8 cellular contexts compared by ENCODE assay signal in the genomic region with DNA sequence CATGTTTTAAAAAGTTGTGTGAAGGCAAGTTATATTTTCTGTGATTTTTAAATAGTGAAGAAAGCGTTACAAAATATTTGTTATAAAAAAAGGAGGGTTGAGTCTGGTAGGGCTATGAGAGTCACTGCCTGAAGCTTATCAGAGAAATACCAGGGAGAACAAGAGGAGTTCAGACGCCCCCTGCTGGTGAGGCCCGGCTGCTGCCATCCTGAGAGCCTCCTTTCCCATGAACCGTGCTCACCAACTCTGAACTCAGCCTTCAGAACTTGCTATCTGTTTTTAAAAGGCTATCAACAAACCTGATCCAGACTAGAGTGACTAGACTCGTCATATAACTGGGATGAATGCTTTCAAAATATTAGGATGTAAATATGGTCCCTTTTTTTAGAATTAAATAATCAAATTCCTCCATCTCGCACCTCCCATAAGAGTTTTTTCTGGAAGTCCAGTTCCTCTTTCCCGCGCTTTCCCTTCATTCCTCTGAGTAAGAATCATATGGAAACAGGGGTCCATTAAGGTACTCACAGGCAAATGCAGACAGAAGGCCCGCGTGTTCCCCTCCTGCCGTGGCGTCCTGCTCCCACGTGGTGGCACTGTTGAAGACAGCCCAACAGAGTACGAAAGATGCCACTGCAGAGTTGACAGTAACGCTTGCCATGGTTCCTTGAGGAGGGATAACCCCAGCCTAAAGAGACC. TPM values are rescaled to one million over a fixed set of nuclear protein-coding genes. Genes with fewer than 3 reads are reported as not detected.
DNase-seq lines count a peak whose midpoint lies in the region; ATAC-seq and TF ChIP-seq lines count a peak whose summit lies in the region.

No MANE protein-coding gene starts in this region.

- H3K27ac ChIP-seq in thyroid gland, result no peak overlapping the region

- TF ChIP-seq CTCF in LNCaP clone FGC (IDR thresholded peaks at IDR 0.05; ENCODE audit: control insufficient read depth, extremely low read depth, insufficient read depth) (peak; percentile 92), omental fat pad (IDR thresholded peaks at IDR 0.05) (peak in 2 of 3 donors; percentile 72 to 91), thyroid gland (IDR thresholded peaks at IDR 0.05) (peak; percentile 72 to 94 (median 82))

- H3K9me3 ChIP-seq in thyroid gland, result no peaks in the 10 kb centered on the region

- no peak overlapping the region for H3K27ac Mint-ChIP-seq in activated T-helper 17 cell treated with anti-CD3 and anti-CD28 coated beads, Interleukin-2, amount 50 U/mL, for 72 hours

- TF ChIP-seq POLR2A in thyroid gland (IDR thresholded peaks at IDR 0.05), result no peak

- H3K4me1 ChIP-seq in thyroid gland, result peaks cover 13 to 19% of the 10 kb centered on the region in 2 donors

- no peaks in the 10 kb centered on the region for H3K4me1 Mint-ChIP-seq in activated T-helper 17 cell treated with anti-CD3 and anti-CD28 coated beads, Interleukin-2, amount 50 U/mL, for 72 hours

- H3K4me3 ChIP-seq in LNCaP clone FGC (ENCODE audit: low read depth, low read length) (no peak overlapping the region), thyroid gland (replicated peaks in 1 of 3) (no peak overlapping the region)

- ATAC-seq in GM21786 (IDR thresholded peaks at IDR 0.05; ENCODE audit: unreplicated experiment) (peak; percentile 68), omental fat pad (ENCODE audit: low FRiP score) (peak; percentile 67)
- ATAC-seq in activated T-helper 17 cell treated with anti-CD3 and anti-CD28 coated beads, Interleukin-2, amount 50 U/mL, for 72 hours (replicated peaks), result peak; percentile 79

- no peaks in the 10 kb centered on the region for H3K36me3 Mint-ChIP-seq in activated T-helper 17 cell treated with anti-CD3 and anti-CD28 coated beads, Interleukin-2, amount 50 U/mL, for 72 hours (ENCODE audit: low read depth)

- no peaks in the 10 kb centered on the region for H3K36me3 ChIP-seq in thyroid gland

- no peaks in the 10 kb centered on the region for H3K27me3 ChIP-seq in thyroid gland

- H3K4me3 Mint-ChIP-seq in activated T-helper 17 cell treated with anti-CD3 and anti-CD28 coated beads, Interleukin-2, amount 50 U/mL, for 72 hours, result no peak overlapping the region

- H3K27me3 Mint-ChIP-seq in activated T-helper 17 cell treated with anti-CD3 and anti-CD28 coated beads, Interleukin-2, amount 50 U/mL, for 72 hours, result peaks cover 3% of the 10 kb centered on the region

- whole genome bisulfite sequencing in thyroid gland, 2 donors, result 20% methylated on average over 14 to 15 of the region's 15 CpGs

- DNase-seq in Daoy (ENCODE audit: low read depth) (peak; percentile 79), LNCaP clone FGC (ENCODE audit: low read depth) (peak; percentile 31), RPMI8226 (peak; percentile 82), foreskin melanocyte (peak; percentile 61), omental fat pad (ENCODE audit: low spot score) (peak; percentile 80), thyroid gland (peak; percentile 77 to 86)

- intact Hi-C loops in thyroid gland (cut with DNase I), result loop anchor here (10.0 kb wide), 1 partner anchor 143 kb away; no protein-coding TSS in a partner anchor

- H3K9me3 Mint-ChIP-seq in activated T-helper 17 cell treated with anti-CD3 and anti-CD28 coated beads, Interleukin-2, amount 50 U/mL, for 72 hours, result no peaks in the 10 kb centered on the region

RNA-seq across cellular contexts. Expression of gene SPATA6, which starts 26.2 kb away (rescaled TPM):
- 2.6 and 3.0 TPM in 2 replicates for total RNA-seq in Daoy (2014; rRNA removed; shearing (Covaris generic))
- total RNA-seq in activated T-helper 17 cell treated with anti-CD3 and anti-CD28 coated beads, Interleukin-2, amount 50 U/mL, for 72 hours, result 1 to 10 TPM; 1.1 to 2.7 TPM
- total RNA-seq in omental fat pad, result 10 to 100 TPM in 3 of 4 donors, 1 to 10 TPM in 1; 7.8 to 41.8 (median 16.9) TPM
- total RNA-seq in thyroid gland, result 10 to 100 TPM; 20.9 to 41.5 (median 34.0) TPM

Comparison
In these comparisons a context has a peak if more than half of its experiments do, and no peak if none do; other contexts are left out.
1. DNase-seq: peak in every context shown above with its lines; median percentile 82 in RPMI8226; 82 in thyroid gland; 80 in omental fat pad; 79 in Daoy; 61 in foreskin melanocyte; 31 in LNCaP clone FGC.